Comparison of ENCODE assay signal across 23 cellular contexts in the genomic region with DNA sequence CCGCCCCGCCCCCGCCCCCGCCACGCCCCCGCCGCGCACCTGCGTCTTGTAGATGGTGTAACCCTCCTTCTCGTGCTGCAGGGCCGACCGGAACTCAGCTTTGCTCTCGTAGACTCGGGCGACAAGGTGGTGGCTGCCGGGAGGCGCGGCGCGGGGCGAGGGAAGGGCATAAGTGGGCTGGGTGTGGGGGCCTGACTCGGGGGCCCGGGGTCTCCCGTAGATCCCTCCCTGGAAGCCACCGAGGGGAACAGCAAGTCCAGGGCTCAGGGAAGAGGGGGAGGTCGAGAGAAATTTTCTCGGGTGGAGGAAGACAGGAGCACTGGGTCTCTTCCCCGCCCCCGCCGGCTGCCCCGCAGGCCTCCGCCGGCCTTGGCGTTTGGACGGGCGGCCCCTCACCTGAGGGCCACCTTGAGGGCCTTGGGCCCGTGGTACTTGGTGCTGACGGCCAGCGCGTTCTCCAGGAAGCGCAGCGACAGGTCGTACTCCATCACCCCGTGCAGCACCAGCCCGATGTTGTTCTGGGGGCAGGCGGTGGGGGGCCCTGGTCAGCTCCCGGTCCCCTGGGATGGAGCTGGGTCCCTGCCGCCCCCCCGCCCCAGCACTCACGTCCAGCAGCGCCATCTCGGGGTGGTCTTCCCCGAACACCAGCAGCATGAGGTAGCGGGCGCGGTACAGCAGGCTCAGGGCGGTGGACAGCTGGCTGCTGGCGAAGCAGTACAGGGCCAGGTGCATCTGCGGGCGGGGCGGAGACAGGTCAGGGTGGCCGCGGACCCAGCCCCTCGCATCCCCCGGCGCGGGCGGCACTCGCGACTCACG. TPM values are rescaled to one million over a fixed set of nuclear protein-coding genes. Genes with fewer than 3 reads are reported as not detected.
DNase-seq lines count a peak whose midpoint lies in the region; ATAC-seq, FAIRE-seq and TF ChIP-seq lines count a peak whose summit lies in the region.
"Had no signal": no experiment of that assay in that cellular context is flagged by ENCODE, and none has a peak within 500 bp of the region (broad histone marks: within the 10 kb centered on the region; RNA-seq: fewer than 3 reads in every experiment).

No MANE protein-coding gene starts in this region.

- H3K4me3 Mint-ChIP-seq in type B pancreatic cell = no peak overlapping the region
- H3K4me3 Mint-ChIP-seq: activated CD8-positive, alpha-beta T cell treated with anti-CD3 and anti-CD28 coated beads for 36 hours; activated T-helper 17 cell treated with anti-CD3 and anti-CD28 coated beads, Interleukin-2, amount 50 U/mL, for 72 hours; nephron progenitor cell had no signal

- H4K20me1 ChIP-seq in HepG2 (ENCODE audit: insufficient read depth, low read length) = peaks cover 6% of the 10 kb centered on the region; the same call in 1 of the 2 replicates

- H3K79me2 ChIP-seq in HepG2 (ENCODE audit: insufficient read depth, low read length) = no peaks in the 10 kb centered on the region

- TF ChIP-seq CTCF in RWPE2 (IDR thresholded peaks at IDR 0.05; ENCODE audit: poor library complexity, severe bottlenecking) (no peak), HepG2 (CRISPR knock-in tag; IDR thresholded peaks at IDR 0.05) (no peak), type B pancreatic cell (conservative IDR thresholded peaks at IDR 0.05) (no peak)

- 98% methylated on average over 46 of the region's 71 CpGs for WGBS in HepG2 (ENCODE audit: low lambda C conversion rate)

- H3K27ac ChIP-seq in RWPE2 (ENCODE audit: poor library complexity, severe bottlenecking) = no peak overlapping the region
- H3K27ac ChIP-seq in HepG2 (ENCODE audit: extremely low read length, insufficient read depth, low read length) = no peak overlapping the region
- H3K27ac ChIP-seq: thoracic aorta had no signal

- TF ChIP-seq EP300 in HepG2 (IDR thresholded peaks at IDR 0.05; ENCODE audit: low read depth in 2 of 2, low read length in 2 of 2) (no peak), HepG2 (CRISPR knock-in tag; IDR thresholded peaks at IDR 0.05; ENCODE audit: borderline replicate concordance) (no peak)

- no peak overlapping the region for H3K9ac ChIP-seq in HepG2 (ENCODE audit: insufficient read depth, low read depth, low read length)

- H3K4me3 ChIP-seq in RWPE2 (ENCODE audit: severe bottlenecking) (no peak overlapping the region), HepG2 (replicated peaks in 1 of 3; ENCODE audit: insufficient read depth in 1 of 3, low read depth in 2 of 3, low read length in 3 of 3) (no peak overlapping the region)
- H3K4me3 ChIP-seq: thoracic aorta had no signal

- CTCF ChIA-PET in HepG2 (lab: Yijun Ruan, JAX; ENCODE audit: low intra/inter-chr PET ratio, low total read pairs) = no interaction called here

- H3K27me3 ChIP-seq in RWPE2 (ENCODE audit: insufficient read depth, poor library complexity, severe bottlenecking) (no peaks in the 10 kb centered on the region), HepG2 (ENCODE audit: control insufficient read depth in 1 of 2, insufficient read depth in 2 of 2, low read length in 2 of 2) (no peaks in the 10 kb centered on the region)

- H3K36me3 ChIP-seq in RWPE2 (ENCODE audit: low read depth) (peaks cover 57% of the 10 kb centered on the region), HepG2 (replicated peaks in 1 of 2; ENCODE audit: control insufficient read depth in 1 of 2, insufficient read depth in 2 of 2, low read length in 2 of 2) (peaks cover 36 to 45% of the 10 kb centered on the region in 2 experiments; a peak in 4 of 5 replicates)

- in situ Hi-C loops in HepG2 (cut with HindIII; ENCODE audit: extremely low pct_ligation_motif_present, low pct_unique_long_range_greater_than_20kb) = no loop called here

- POLR2A ChIA-PET in HepG2 (lab: Yijun Ruan, JAX) = no interaction called here

- no peaks in the 10 kb centered on the region for H3K9me3 Mint-ChIP-seq in type B pancreatic cell
- H3K9me3 Mint-ChIP-seq: activated CD8-positive, alpha-beta T cell treated with anti-CD3 and anti-CD28 coated beads for 36 hours; activated T-helper 17 cell treated with anti-CD3 and anti-CD28 coated beads, Interleukin-2, amount 50 U/mL, for 72 hours; CD8-positive, alpha-beta memory T cell; nephron progenitor cell had no signal

- peak; percentile 67 for DNase-seq in cardiac septum (ENCODE audit: low spot score)
- DNase-seq in Right ventricle myocardium inferior (ENCODE audit: missing footprints) = no peak
- DNase-seq in RWPE2 (ENCODE audit: low spot score) = peak; percentile 60
- no peak for DNase-seq in HepG2 (ENCODE audit: low spot score)
- DNase-seq in type B pancreatic cell (ENCODE audit: extremely low spot score, unreplicated experiment) = peak; percentile 67
- no peak for DNase-seq in stimulated activated CD4-positive, alpha-beta T cell treated with anti-CD3 and anti-CD28 coated beads, Interleukin-4, amount 100 ng/mL, for 24 hours
- no peak for DNase-seq in GDM1 (lab: John Stamatoyannopoulos, UW)
- DNase-seq: activated CD8-positive, alpha-beta T cell treated with anti-CD3 and anti-CD28 coated beads for 36 hours; dermis blood vessel endothelial cell; DND-41; NCI-H1105; NCI-H526; nephron progenitor cell; SIG-M5; T-helper 2 cell had no signal

- TF ChIP-seq POLR2A in HepG2 (IDR thresholded peaks at IDR 0.05; ENCODE audit: insufficient read depth in 1 of 2, low read depth in 2 of 2, low read length in 2 of 2) = no peak

- TSS peak; percentile 22 for BruUV-seq in HepG2 (replicated peaks; lab: Mats Ljungman, UMichigan)

- no peak for TF ChIP-seq RAD21 in HepG2 (CRISPR knock-in tag; IDR thresholded peaks at IDR 0.05)

- H3K4me1 ChIP-seq in RWPE2 (ENCODE audit: insufficient read depth, poor library complexity, severe bottlenecking) (no peaks in the 10 kb centered on the region), HepG2 (ENCODE audit: insufficient read depth, low read length) (no peaks in the 10 kb centered on the region)

- no peak overlapping the region for H3K4me2 ChIP-seq in HepG2 (ENCODE audit: low read depth, low read length)

- no peak overlapping the region for H2AFZ ChIP-seq in HepG2 (ENCODE audit: low read length)

- H3K4me1 Mint-ChIP-seq in type B pancreatic cell (ENCODE audit: unreplicated experiment) = peaks cover 4% of the 10 kb centered on the region

- H3K9me3 ChIP-seq in RWPE2 (ENCODE audit: severe bottlenecking) (no peaks in the 10 kb centered on the region), HepG2 (ENCODE audit: low read length) (no peaks in the 10 kb centered on the region)
- H3K9me3 ChIP-seq: thoracic aorta had no signal

- H3K36me3 Mint-ChIP-seq in type B pancreatic cell = no peaks in the 10 kb centered on the region

- H3K27me3 Mint-ChIP-seq in type B pancreatic cell = no peaks in the 10 kb centered on the region
- H3K27me3 Mint-ChIP-seq: activated CD8-positive, alpha-beta T cell treated with anti-CD3 and anti-CD28 coated beads for 36 hours; activated T-helper 17 cell treated with anti-CD3 and anti-CD28 coated beads, Interleukin-2, amount 50 U/mL, for 72 hours; CD8-positive, alpha-beta memory T cell had no signal

- H3K27ac Mint-ChIP-seq in type B pancreatic cell = no peak overlapping the region
- H3K27ac Mint-ChIP-seq: activated CD8-positive, alpha-beta T cell treated with anti-CD3 and anti-CD28 coated beads for 36 hours; activated T-helper 17 cell treated with anti-CD3 and anti-CD28 coated beads, Interleukin-2, amount 50 U/mL, for 72 hours; CD8-positive, alpha-beta memory T cell; nephron progenitor cell had no signal

- ATAC-seq in Right ventricle myocardium inferior = no peak
- no peak for ATAC-seq in RWPE2 (ENCODE audit: low read depth)
- ATAC-seq in HepG2 = no peak
- ATAC-seq in GM18858 (IDR thresholded peaks at IDR 0.05; ENCODE audit: unreplicated experiment) = no peak
- ATAC-seq: activated CD8-positive, alpha-beta T cell treated with anti-CD3 and anti-CD28 coated beads for 36 hours; activated T-helper 17 cell treated with anti-CD3 and anti-CD28 coated beads, Interleukin-2, amount 50 U/mL, for 72 hours had no signal

- intact Hi-C loops in cardiac septum (cut with DNase I) = no loop called here
- intact Hi-C loops in Right ventricle myocardium inferior (cut with DNase I) = no loop called here
- intact Hi-C loops in HepG2 (cut with micrococcal nuclease; ENCODE audit: unreplicated experiment) = no loop called here

- FAIRE-seq in HepG2 (lab: Jason Lieb, UNC) = no peak
- FAIRE-seq: GM18507, H1, islet of Langerhans had no signal

RNA-seq across cellular contexts. Expression of a gene that starts 19.4 kb away (rescaled TPM):
- total RNA-seq in cardiac septum = 143 TPM
- 180 TPM for total RNA-seq in Right ventricle myocardium inferior
- total RNA-seq in HepG2 (2016; rRNA removed; fragmentation: Illumina TruSeq; extraction: Trizol) = 49.8 and 60.5 TPM in 2 replicates
- total RNA-seq in HepG2 (2016; cell fraction: cytosol; rRNA removed; fragmentation: Illumina TruSeq; extraction: Trizol; ENCODE audit: low read depth) = 11.3 and 11.7 TPM in 2 replicates
- 45.0 and 62.9 TPM in 2 replicates for total RNA-seq in HepG2 (2016; cell fraction: insoluble cytoplasmic fraction; rRNA removed; fragmentation: Illumina TruSeq; extraction: Trizol)
- total RNA-seq in HepG2 (2016; cell fraction: membrane; rRNA removed; fragmentation: Illumina TruSeq; extraction: Trizol) = 16.8 and 17.9 TPM in 2 replicates
- total RNA-seq in HepG2 (2016; cell fraction: nucleus; rRNA removed; fragmentation: Illumina TruSeq; extraction: Trizol) = 62.8 and 64.0 TPM in 2 replicates
- 30.9 and 45.5 TPM in 2 replicates for polyA plus RNA-seq in HepG2 (2011; rRNA removed)
- 12.6 and 25.6 TPM in 2 replicates for polyA plus RNA-seq in HepG2 (2011; cell fraction: cytosol; rRNA removed)
- 461 and 635 TPM in 2 replicates for polyA plus RNA-seq in HepG2 (2011; cell fraction: nucleus; rRNA removed)
- polyA plus RNA-seq in HepG2 (2012) = 51.7 and 79.2 TPM in 2 replicates
- polyA plus RNA-seq in HepG2 (2016; cell fraction: cytosol; fragmentation: Illumina TruSeq; extraction: Trizol; ENCODE audit: low read depth) = 3.2 and 3.5 TPM in 2 replicates
- polyA plus RNA-seq in HepG2 (2016; cell fraction: insoluble cytoplasmic fraction; fragmentation: Illumina TruSeq; extraction: Trizol; ENCODE audit: low read depth) = 34.8 and 48.7 TPM in 2 replicates
- 7.2 and 8.4 TPM in 2 replicates for polyA plus RNA-seq in HepG2 (2016; cell fraction: membrane; fragmentation: Illumina TruSeq; extraction: Trizol; ENCODE audit: low read depth)
- 175 and 188 TPM in 2 replicates for polyA plus RNA-seq in HepG2 (2016; cell fraction: nucleus; fragmentation: Illumina TruSeq; extraction: Trizol; ENCODE audit: insufficient read depth, low read depth)
- polyA minus RNA-seq in HepG2 (2011; rRNA and poly(A)+ RNA removed; ENCODE audit: low replicate concordance) = 37.7 and 94.5 TPM in 2 replicates
- 30.1 and 31.9 TPM in 2 replicates for polyA minus RNA-seq in HepG2 (2011; cell fraction: cytosol; rRNA and poly(A)+ RNA removed)
- 48.6 and 55.4 TPM in 2 replicates for polyA minus RNA-seq in HepG2 (2011; cell fraction: nucleus; rRNA and poly(A)+ RNA removed)
- 77.0 and 108 TPM in 2 replicates for total RNA-seq in type B pancreatic cell (ENCODE audit: low replicate concordance)

RNA-seq across cellular contexts. Expression of a gene that starts 57.3 kb away (rescaled TPM):
- 0.13 TPM for total RNA-seq in cardiac septum
- 0.16 TPM for total RNA-seq in Right ventricle myocardium inferior
- total RNA-seq in HepG2 (2016; rRNA removed; fragmentation: Illumina TruSeq; extraction: Trizol) = not detected in 2 replicates
- total RNA-seq in HepG2 (2016; cell fraction: cytosol; rRNA removed; fragmentation: Illumina TruSeq; extraction: Trizol; ENCODE audit: low read depth) = not detected in 2 replicates
- not detected in 2 replicates for total RNA-seq in HepG2 (2016; cell fraction: insoluble cytoplasmic fraction; rRNA removed; fragmentation: Illumina TruSeq; extraction: Trizol)
- total RNA-seq in HepG2 (2016; cell fraction: membrane; rRNA removed; fragmentation: Illumina TruSeq; extraction: Trizol) = not detected in 2 replicates
- total RNA-seq in HepG2 (2016; cell fraction: nucleus; rRNA removed; fragmentation: Illumina TruSeq; extraction: Trizol) = not detected in 2 replicates
- not detected in 2 replicates for polyA plus RNA-seq in HepG2 (2011; rRNA removed)
- not detected in 2 replicates for polyA plus RNA-seq in HepG2 (2011; cell fraction: cytosol; rRNA removed)
- polyA plus RNA-seq in HepG2 (2011; cell fraction: nucleus; rRNA removed) = not detected in 2 replicates
- polyA plus RNA-seq in HepG2 (2012) = 0.04 TPM in 1 of 2 replicates, not detected in the other
- polyA plus RNA-seq in HepG2 (2016; cell fraction: cytosol; fragmentation: Illumina TruSeq; extraction: Trizol; ENCODE audit: low read depth) = not detected in 2 replicates
- polyA plus RNA-seq in HepG2 (2016; cell fraction: insoluble cytoplasmic fraction; fragmentation: Illumina TruSeq; extraction: Trizol; ENCODE audit: low read depth) = not detected in 2 replicates
- not detected in 2 replicates for polyA plus RNA-seq in HepG2 (2016; cell fraction: membrane; fragmentation: Illumina TruSeq; extraction: Trizol; ENCODE audit: low read depth)
- polyA plus RNA-seq in HepG2 (2016; cell fraction: nucleus; fragmentation: Illumina TruSeq; extraction: Trizol; ENCODE audit: insufficient read depth, low read depth) = not detected in 2 replicates
- 2.1 TPM in 1 of 2 replicates, not detected in the other for polyA minus RNA-seq in HepG2 (2011; rRNA and poly(A)+ RNA removed; ENCODE audit: low replicate concordance)
- not detected in 2 replicates for polyA minus RNA-seq in HepG2 (2011; cell fraction: cytosol; rRNA and poly(A)+ RNA removed)
- polyA minus RNA-seq in HepG2 (2011; cell fraction: nucleus; rRNA and poly(A)+ RNA removed) = not detected in 2 replicates
- 1.3 and 1.5 TPM in 2 replicates for total RNA-seq in type B pancreatic cell (ENCODE audit: low replicate concordance)
- total RNA-seq: dermis blood vessel endothelial cell, fibroblast of villous mesenchyme had no signal
- polyA plus RNA-seq: CD8-positive, alpha-beta memory T cell had no signal

Comparison
In these comparisons a context has a peak if more than half of its experiments do, and no peak if none do; other contexts are left out.
1. DNase-seq: peak in cardiac septum (single experiment), RWPE2 (single experiment) and type B pancreatic cell (single experiment); none in Right ventricle myocardium inferior (single experiment), HepG2 (single experiment), stimulated activated CD4-positive, alpha-beta T cell treated with anti-CD3 and anti-CD28 coated beads, Interleukin-4, amount 100 ng/mL, for 24 hours (single experiment) and GDM1 (single experiment).